Comparison of ENCODE assay signal across 19 cellular contexts in genomic region chr15:89458440-89458839, GRCh38. TPM values are rescaled to one million over a fixed set of nuclear protein-coding genes. Genes with fewer than 3 reads are reported as not detected.
DNase-seq lines count a peak whose midpoint lies in the region; ATAC-seq, FAIRE-seq and TF ChIP-seq lines count a peak whose summit lies in the region.
"Had no signal": no experiment of that assay in that cellular context is flagged by ENCODE, and none has a peak within 500 bp of the region (broad histone marks: within the 10 kb centered on the region; RNA-seq: fewer than 3 reads in every experiment).

No MANE protein-coding gene starts in this region.

- no peak overlapping the region for H3K4me3 Mint-ChIP-seq in activated naive CD4-positive, alpha-beta T cell treated with anti-CD3 and anti-CD28 coated beads for 36 hours
- no peak overlapping the region for H3K4me3 Mint-ChIP-seq in T-helper 2 cell treated with Interferon-gamma antibody and Interleukin-4, amounts not matched to agents 5 μg/mL and 100 μg/mL, for 36 hours
- H3K4me3 Mint-ChIP-seq: CD4-positive, CD25-positive, alpha-beta regulatory T cell; GM23338; H9 had no signal

- H3K4me3 ChIP-seq in body of pancreas (no peak overlapping the region), kidney (ENCODE audit: low read length in 2 of 2) (no peak overlapping the region)
- H3K4me3 ChIP-seq: BLaER1 treated with 17β-estradiol and CSF1 and Interleukin-3, amounts not matched to agents 10 nM and 100 nM; GM23338 had no signal

- WGBS in body of pancreas, 2 donors, result 64 to 78% methylated on average over 4 of the region's 4 CpGs

- H3K9me3 ChIP-seq in body of pancreas (no peaks in the 10 kb centered on the region), kidney (ENCODE audit: control insufficient read depth in 1 of 2, low read length in 2 of 2) (peaks cover 0 to 4% of the 10 kb centered on the region in 2 donors)

- no peaks in the 10 kb centered on the region for H3K27me3 ChIP-seq in body of pancreas
- H3K27me3 ChIP-seq: BLaER1 treated with 17β-estradiol and CSF1 and Interleukin-3, amounts not matched to agents 10 nM and 100 nM had no signal

- DNase-seq in ELR (ENCODE audit: low read depth), result peak; percentile 16
- no peak for DNase-seq in body of pancreas
- DNase-seq in kidney, result peak; percentile 13
- no peak for DNase-seq in activated naive CD4-positive, alpha-beta T cell treated with anti-CD3 and anti-CD28 coated beads for 36 hours
- no peak for DNase-seq in kidney glomerular epithelial cell (lab: John Stamatoyannopoulos, UW)
- no peak for DNase-seq in T-helper 2 cell treated with Interferon-gamma antibody and Interleukin-4, amounts not matched to agents 5 μg/mL and 100 μg/mL, for 36 hours (ENCODE audit: low spot score)
- DNase-seq: ACHN; Calu3; CD4-positive, CD25-positive, alpha-beta regulatory T cell; DMS 273 treated with DMSO at 0.1 percent for 48 hours; H9 had no signal

- peaks cover 61% of the 10 kb centered on the region for H3K4me1 ChIP-seq in body of pancreas
- no peaks in the 10 kb centered on the region for H3K4me1 ChIP-seq in kidney (ENCODE audit: control insufficient read depth in 1 of 2, insufficient read depth in 1 of 2, low read depth in 1 of 2, low read length in 2 of 2)
- H3K4me1 ChIP-seq: BLaER1 treated with 17β-estradiol and CSF1 and Interleukin-3, amounts not matched to agents 10 nM and 100 nM had no signal

- no peak for FAIRE-seq in kidney (lab: Jason Lieb, UNC)
- FAIRE-seq: G401.6, GM12891, HTR-8/SVneo had no signal

- no peaks in the 10 kb centered on the region for H3K36me3 Mint-ChIP-seq in activated naive CD4-positive, alpha-beta T cell treated with anti-CD3 and anti-CD28 coated beads for 36 hours (ENCODE audit: low read depth)
- no peaks in the 10 kb centered on the region for H3K36me3 Mint-ChIP-seq in T-helper 2 cell treated with Interferon-gamma antibody and Interleukin-4, amounts not matched to agents 5 μg/mL and 100 μg/mL, for 36 hours (ENCODE audit: low read depth)
- H3K36me3 Mint-ChIP-seq: CD4-positive, CD25-positive, alpha-beta regulatory T cell had no signal

- H3K27ac ChIP-seq in body of pancreas (peak overlapping the region in 3 of 4 donors; percentile 71 to 88 (median 79)), kidney (ENCODE audit: low read depth in 2 of 2, low read length in 2 of 2) (no peak overlapping the region)
- H3K27ac ChIP-seq: BLaER1 treated with 17β-estradiol and CSF1 and Interleukin-3, amounts not matched to agents 10 nM and 100 nM had no signal

- TF ChIP-seq POLR2A in body of pancreas (IDR thresholded peaks at IDR 0.05), result no peak

- peaks cover 6% of the 10 kb centered on the region for H3K9me3 Mint-ChIP-seq in activated naive CD4-positive, alpha-beta T cell treated with anti-CD3 and anti-CD28 coated beads for 36 hours
- H3K9me3 Mint-ChIP-seq in T-helper 2 cell treated with Interferon-gamma antibody and Interleukin-4, amounts not matched to agents 5 μg/mL and 100 μg/mL, for 36 hours, result peaks cover 6% of the 10 kb centered on the region

- CTCF ChIA-PET in activated naive CD4-positive, alpha-beta T cell treated with anti-CD3 and anti-CD28 coated beads for 36 hours (lab: Charles Lee), result no interaction called here

- ATAC-seq in body of pancreas (no peak), HG03378 (IDR thresholded peaks at IDR 0.05; ENCODE audit: unreplicated experiment) (no peak)
- ATAC-seq: GM23338 had no signal

- no peak overlapping the region for H3K27ac Mint-ChIP-seq in activated naive CD4-positive, alpha-beta T cell treated with anti-CD3 and anti-CD28 coated beads for 36 hours
- no peak overlapping the region for H3K27ac Mint-ChIP-seq in T-helper 2 cell treated with Interferon-gamma antibody and Interleukin-4, amounts not matched to agents 5 μg/mL and 100 μg/mL, for 36 hours
- H3K27ac Mint-ChIP-seq: GM23338 had no signal

- TF ChIP-seq CTCF in body of pancreas (IDR thresholded peaks at IDR 0.05) (no peak), kidney (IDR thresholded peaks at IDR 0.05; ENCODE audit: borderline replicate concordance, extremely low read depth, insufficient read depth) (no peak)

- no peak overlapping the region for H3K9ac ChIP-seq in kidney (ENCODE audit: low read length in 2 of 2)
- H3K9ac ChIP-seq: BLaER1 treated with 17β-estradiol and CSF1 and Interleukin-3, amounts not matched to agents 10 nM and 100 nM had no signal

- H3K36me3 ChIP-seq in body of pancreas (replicated peaks in 1 of 2; ENCODE audit: insufficient read depth in 1 of 2, low read depth in 2 of 2), result no peaks in the 10 kb centered on the region
- no peaks in the 10 kb centered on the region for H3K36me3 ChIP-seq in kidney (ENCODE audit: control insufficient read depth in 1 of 2, insufficient read depth in 2 of 2, low read length in 2 of 2)
- H3K36me3 ChIP-seq: BLaER1 treated with 17β-estradiol and CSF1 and Interleukin-3, amounts not matched to agents 10 nM and 100 nM had no signal

- intact Hi-C loops in body of pancreas (cut with DNase I), result no loop called here
- intact Hi-C loops in kidney (cut with DNase I), result no loop called here
- intact Hi-C loops in activated naive CD4-positive, alpha-beta T cell treated with anti-CD3 and anti-CD28 coated beads for 36 hours (cut with micrococcal nuclease), result no loop called here

- H3K27me3 Mint-ChIP-seq in activated naive CD4-positive, alpha-beta T cell treated with anti-CD3 and anti-CD28 coated beads for 36 hours (ENCODE audit: low read depth), result peaks cover 5% of the 10 kb centered on the region
- H3K27me3 Mint-ChIP-seq in T-helper 2 cell treated with Interferon-gamma antibody and Interleukin-4, amounts not matched to agents 5 μg/mL and 100 μg/mL, for 36 hours (ENCODE audit: low read depth), result peaks cover 7% of the 10 kb centered on the region

- H3K4me1 Mint-ChIP-seq in activated naive CD4-positive, alpha-beta T cell treated with anti-CD3 and anti-CD28 coated beads for 36 hours (ENCODE audit: low read depth), result no peaks in the 10 kb centered on the region
- H3K4me1 Mint-ChIP-seq in T-helper 2 cell treated with Interferon-gamma antibody and Interleukin-4, amounts not matched to agents 5 μg/mL and 100 μg/mL, for 36 hours (ENCODE audit: low read depth), result no peaks in the 10 kb centered on the region
- H3K4me1 Mint-ChIP-seq: CD4-positive, CD25-positive, alpha-beta regulatory T cell had no signal

RNA-seq across cellular contexts. Expression of gene RHCG, which starts 37.9 kb away (rescaled TPM):
- total RNA-seq in body of pancreas (under 1 TPM in 1 of 2 donors, not detected in 1; 0.52 TPM), kidney (1.5 TPM)
- 373 TPM for polyA plus RNA-seq in kidney (ENCODE audit: insufficient read depth, low read depth, low replicate concordance)
- not detected for total RNA-seq in activated naive CD4-positive, alpha-beta T cell treated with anti-CD3 and anti-CD28 coated beads for 36 hours
- total RNA-seq: A172; CD4-positive, CD25-positive, alpha-beta regulatory T cell; Daoy had no signal
- polyA plus RNA-seq: CD4-positive, CD25-positive, alpha-beta regulatory T cell had no signal

Comparison
In these comparisons a context has a peak if more than half of its experiments do, and no peak if none do; other contexts are left out.
1. DNase-seq: peak in ELR (single experiment) and kidney (single experiment); none in body of pancreas (0 of 4), activated naive CD4-positive, alpha-beta T cell treated with anti-CD3 and anti-CD28 coated beads for 36 hours (single experiment), kidney glomerular epithelial cell (single experiment) and T-helper 2 cell treated with Interferon-gamma antibody and Interleukin-4, amounts not matched to agents 5 μg/mL and 100 μg/mL, for 36 hours (single experiment).
2. H3K27ac ChIP-seq: peak in body of pancreas (3 of 4); none in kidney (0 of 2).